Comparison of ENCODE assay signal across 23 cellular contexts in the genomic region with DNA sequence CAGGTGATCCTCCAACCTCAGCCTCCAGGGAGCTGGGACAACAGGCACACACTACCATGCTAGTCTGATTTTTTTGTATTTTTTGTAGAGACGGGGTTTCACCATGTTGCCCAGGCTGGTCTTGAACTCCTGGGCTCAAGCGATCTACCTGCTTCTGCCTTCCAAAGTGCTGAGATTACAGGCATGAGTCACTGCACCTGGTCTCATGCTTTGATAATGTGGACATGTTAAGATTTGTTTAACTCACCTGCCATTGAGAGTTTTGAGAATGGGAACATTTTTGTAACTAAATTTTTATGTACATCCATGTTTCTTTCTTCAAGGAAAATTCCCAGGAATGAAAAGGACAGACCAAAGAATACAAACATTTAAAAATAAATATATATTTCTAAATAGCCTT.
A peak's percentile ranks its signal among the peaks of the same experiment; 100 is the strongest.
DNase-seq lines count a peak whose midpoint lies in the region; FAIRE-seq and TF ChIP-seq lines count a peak whose summit lies in the region.
"Had no signal": no experiment of that assay in that cellular context is flagged by ENCODE, and none has a peak within 500 bp of the region (broad histone marks: within the 10 kb centered on the region; RNA-seq: fewer than 3 reads in every experiment).

No MANE protein-coding gene starts in this region.

- H3K4me3 ChIP-seq in breast epithelium (no peak overlapping the region), bronchial epithelial cell (ENCODE audit: low read depth, low read length) (no peak overlapping the region), uterus (no peak overlapping the region), MG63 (no peak overlapping the region)
- H3K4me3 ChIP-seq: BLaER1 treated with 17β-estradiol and CSF1 and Interleukin-3, amounts not matched to agents 10 nM and 100 nM; GM23248 had no signal

- CTCF ChIA-PET in MCF 10A (lab: Yijun Ruan, JAX) = no interaction called here

- no peak overlapping the region for H3K27ac Mint-ChIP-seq in MCF 10A (ENCODE audit: low read depth, unreplicated experiment)
- H3K27ac Mint-ChIP-seq: B cell; CD8-positive, alpha-beta memory T cell had no signal

- BruUV-seq in MCF 10A (replicated peaks; lab: Mats Ljungman, UMichigan) = no TSS peak

- no peak for TF ChIP-seq CTCF in MCF 10A (IDR thresholded peaks at IDR 0.05; ENCODE audit: unreplicated experiment)
- no peak for TF ChIP-seq CTCF in breast epithelium (IDR thresholded peaks at IDR 0.05)
- TF ChIP-seq CTCF in bronchial epithelial cell (IDR thresholded peaks at IDR 0.05; ENCODE audit: insufficient read depth, low read length, severe bottlenecking) = no peak
- no peak for TF ChIP-seq CTCF in uterus (IDR thresholded peaks at IDR 0.05)

- no peak for FAIRE-seq in bronchial epithelial cell (lab: Jason Lieb, UNC)
- FAIRE-seq: GM12891, GM19239, H54, HTR-8/SVneo had no signal

- intact Hi-C loops in MCF 10A (cut with micrococcal nuclease) = no loop called here
- intact Hi-C loops in breast epithelium (cut with DNase I; ENCODE audit: low total_unique reads) = no loop called here
- intact Hi-C loops in uterus (cut with DNase I; ENCODE audit: low total_unique reads) = no loop called here

- H3K27me3 ChIP-seq in breast epithelium (no peaks in the 10 kb centered on the region), bronchial epithelial cell (ENCODE audit: control insufficient read depth, insufficient read depth, low read length) (no peaks in the 10 kb centered on the region), uterus (no peaks in the 10 kb centered on the region), MG63 (no peaks in the 10 kb centered on the region)
- H3K27me3 ChIP-seq: BLaER1 treated with 17β-estradiol and CSF1 and Interleukin-3, amounts not matched to agents 10 nM and 100 nM had no signal

- no peaks in the 10 kb centered on the region for H3K36me3 ChIP-seq in breast epithelium
- no peaks in the 10 kb centered on the region for H3K36me3 ChIP-seq in bronchial epithelial cell (ENCODE audit: control insufficient read depth, insufficient read depth, low read length)
- no peaks in the 10 kb centered on the region for H3K36me3 ChIP-seq in uterus
- no peaks in the 10 kb centered on the region for H3K36me3 ChIP-seq in MG63
- H3K36me3 ChIP-seq: BLaER1 treated with 17β-estradiol and CSF1 and Interleukin-3, amounts not matched to agents 10 nM and 100 nM had no signal

- H3K27ac ChIP-seq in breast epithelium (no peak overlapping the region), epithelial cell of prostate (no peak overlapping the region), uterus (no peak overlapping the region)
- H3K27ac ChIP-seq: 22Rv1; BLaER1 treated with 17β-estradiol and CSF1 and Interleukin-3, amounts not matched to agents 10 nM and 100 nM; GM23248; HL-60 had no signal

- H3K4me1 Mint-ChIP-seq in MCF 10A (ENCODE audit: insufficient read depth, unreplicated experiment) = peaks cover 6% of the 10 kb centered on the region
- H3K4me1 Mint-ChIP-seq: B cell; CD8-positive, alpha-beta memory T cell had no signal

- H3K36me3 Mint-ChIP-seq in MCF 10A (ENCODE audit: insufficient read depth, unreplicated experiment) = peaks cover 13% of the 10 kb centered on the region
- H3K36me3 Mint-ChIP-seq: CD8-positive, alpha-beta memory T cell had no signal

- no peaks in the 10 kb centered on the region for H3K4me1 ChIP-seq in breast epithelium
- no peaks in the 10 kb centered on the region for H3K4me1 ChIP-seq in uterus

- no peak overlapping the region for H3K4me3 Mint-ChIP-seq in MCF 10A (ENCODE audit: unreplicated experiment)
- H3K4me3 Mint-ChIP-seq: B cell; CD8-positive, alpha-beta memory T cell had no signal

- TF ChIP-seq POLR2A in breast epithelium (IDR thresholded peaks at IDR 0.05) (no peak), uterus (IDR thresholded peaks at IDR 0.05) (no peak)

- H3K9me3 Mint-ChIP-seq in MCF 10A (ENCODE audit: unreplicated experiment) = no peaks in the 10 kb centered on the region

- DNase-seq in MCF 10A (ENCODE audit: unreplicated experiment) = peak; percentile 11
- DNase-seq in breast epithelium (ENCODE audit: low spot score in 2 of 2) = no peak
- peak; percentile 65 for DNase-seq in bronchial epithelial cell (ENCODE audit: low read depth)
- DNase-seq in epithelial cell of prostate (ENCODE audit: low read depth, low spot score) = peak; percentile 12
- no peak for DNase-seq in uterus
- no peak for DNase-seq in stimulated activated CD8-positive, alpha-beta memory T cell treated with anti-CD3 and anti-CD28 coated beads, Interleukin-4, amount 100 ng/mL, for 48 hours
- no peak for DNase-seq in MG63
- DNase-seq: CD8-positive, alpha-beta memory T cell; COR-L47; DMS 273 treated with DMSO at 0.1 percent for 48 hours; DMS53; DND-41; EL; GM23248; HCEC 1CT had no signal

- POLR2A ChIA-PET in MCF 10A (lab: Yijun Ruan, JAX) = no interaction called here

- H3K9me3 ChIP-seq in breast epithelium = no peaks in the 10 kb centered on the region
- H3K9me3 ChIP-seq in uterus = no peaks in the 10 kb centered on the region
- no peaks in the 10 kb centered on the region for H3K9me3 ChIP-seq in MG63
- H3K9me3 ChIP-seq: BLaER1 treated with 17β-estradiol and CSF1 and Interleukin-3, amounts not matched to agents 10 nM and 100 nM had no signal

- no peaks in the 10 kb centered on the region for H3K27me3 Mint-ChIP-seq in MCF 10A (ENCODE audit: insufficient read depth, unreplicated experiment)
- H3K27me3 Mint-ChIP-seq: B cell; CD8-positive, alpha-beta memory T cell had no signal

Comparison
In these comparisons a context has a peak if more than half of its experiments do, and no peak if none do; other contexts are left out.
1. DNase-seq: peak in MCF 10A (single experiment), bronchial epithelial cell (single experiment) and epithelial cell of prostate (single experiment); none in breast epithelium (0 of 2), uterus (0 of 2), stimulated activated CD8-positive, alpha-beta memory T cell treated with anti-CD3 and anti-CD28 coated beads, Interleukin-4, amount 100 ng/mL, for 48 hours (single experiment) and MG63 (single experiment).